Comparison of ENCODE assay signal across 1 cellular context in genomic region chr17:43337684-43338428, GRCh38.
TF ChIP-seq lines count a peak whose summit lies in the region.

No MANE protein-coding gene starts in this region.

TF ChIP-seq in WTC11, 78 proteins besides CTCF, POLR2A, EP300 and RAD21 (continued from another document):
- TF ChIP-seq ARID4B (CRISPR knock-in tag; IDR thresholded peaks at IDR 0.05; ENCODE audit: borderline replicate concordance): no peak
- no peak for TF ChIP-seq HMGA2 (CRISPR knock-in tag; IDR thresholded peaks at IDR 0.05)
- no peak for TF ChIP-seq ZNF416 (CRISPR knock-in tag; IDR thresholded peaks at IDR 0.05)
- no peak for TF ChIP-seq SP1 (CRISPR knock-in tag; conservative IDR thresholded peaks at IDR 0.05)
- TF ChIP-seq E2F5 (CRISPR knock-in tag; IDR thresholded peaks at IDR 0.05): no peak
- no peak for TF ChIP-seq ZNF263 (CRISPR knock-in tag; IDR thresholded peaks at IDR 0.05; ENCODE audit: low read depth)
- TF ChIP-seq ZNF423 (CRISPR knock-in tag; IDR thresholded peaks at IDR 0.05): no peak
- TF ChIP-seq NR1H2 (CRISPR knock-in tag; IDR thresholded peaks at IDR 0.05): no peak
- no peak for TF ChIP-seq ELF4 (CRISPR knock-in tag; IDR thresholded peaks at IDR 0.05; ENCODE audit: low read depth)
- TF ChIP-seq USF1 (CRISPR knock-in tag; IDR thresholded peaks at IDR 0.05): no peak
